In genomic region chr11:110297082-110297725, GRCh38 we compare ENCODE assay signal across 8 cellular contexts. TPM values are rescaled to one million over a fixed set of nuclear protein-coding genes. Genes with fewer than 3 reads are reported as not detected.
DNase-seq lines count a peak whose midpoint lies in the region; ATAC-seq and TF ChIP-seq lines count a peak whose summit lies in the region.

No MANE protein-coding gene starts in this region.

- no peak for ATAC-seq in HG02870 (IDR thresholded peaks at IDR 0.05; ENCODE audit: unreplicated experiment)
- ATAC-seq in activated CD4-positive, CD25-positive, alpha-beta regulatory T cell treated with anti-CD3 and anti-CD28 coated beads, Interleukin-2, amount 50 U/mL, for 24 hours: no peak

- H3K27ac ChIP-seq in SJCRH30: peak overlapping the region; percentile 97

- peaks cover 7% of the 10 kb centered on the region; the same call in 1 of the 2 replicates for H3K4me1 ChIP-seq in SJCRH30

- no peaks in the 10 kb centered on the region for H3K27me3 ChIP-seq in SJCRH30

- no peaks in the 10 kb centered on the region for H3K36me3 ChIP-seq in SJCRH30

- TF ChIP-seq CTCF in GM20000 (IDR thresholded peaks at IDR 0.05; ENCODE audit: extremely low read depth, missing control alignments) (no peak), fibroblast of mammary gland (conservative IDR thresholded peaks at IDR 0.05; ENCODE audit: control insufficient read depth, insufficient read depth, low read depth, low read length) (no peak), retinal pigment epithelial cell (conservative IDR thresholded peaks at IDR 0.05; ENCODE audit: low read depth, low read length) (no peak)

- no peaks in the 10 kb centered on the region for H3K9me3 ChIP-seq in SJCRH30 (replicated peaks)

- H3K4me3 ChIP-seq in SJCRH30: peak overlapping the region; percentile 97
- H3K4me3 ChIP-seq in fibroblast of mammary gland (ENCODE audit: control insufficient read depth, low read depth, low read length): peak overlapping the region; percentile 52
- H3K4me3 ChIP-seq in retinal pigment epithelial cell (ENCODE audit: low read length): peak overlapping the region; percentile 51

- peak; percentile 20 for DNase-seq in GM20000 (ENCODE audit: low spot score)
- DNase-seq in SJCRH30: peak; percentile 9 to 31
- DNase-seq in fibroblast of mammary gland (ENCODE audit: low read depth): peak; percentile 42
- no peak for DNase-seq in retinal pigment epithelial cell (ENCODE audit: low read depth)
- no peak for DNase-seq in NK-92 treated with Interleukin-12 subunit alpha and Interleukin-12 subunit beta, amount 100 ng/mL, for 24 hours (lab: John Stamatoyannopoulos, UW)
- DNase-seq in NCI-H524 (lab: John Stamatoyannopoulos, UW): no peak

RNA-seq across cellular contexts. Expression of gene RDX, which starts 0.8 kb away (rescaled TPM):
- 85.8 and 97.9 TPM in 2 replicates for total RNA-seq in SJCRH30 (2014; rRNA removed; shearing (Covaris generic))

Comparison
In these comparisons a context has a peak if more than half of its experiments do, and no peak if none do; other contexts are left out.
1. DNase-seq: peak in GM20000 (single experiment), SJCRH30 (2 of 2) and fibroblast of mammary gland (single experiment); none in retinal pigment epithelial cell (single experiment), NK-92 treated with Interleukin-12 subunit alpha and Interleukin-12 subunit beta, amount 100 ng/mL, for 24 hours (single experiment) and NCI-H524 (0 of 2).
2. Peak in every context shown above with its lines, with median percentiles within 50 percentile points of each other: H3K4me3 ChIP-seq.